Comparison of ENCODE assay signal across 8 cellular contexts in the genomic region with DNA sequence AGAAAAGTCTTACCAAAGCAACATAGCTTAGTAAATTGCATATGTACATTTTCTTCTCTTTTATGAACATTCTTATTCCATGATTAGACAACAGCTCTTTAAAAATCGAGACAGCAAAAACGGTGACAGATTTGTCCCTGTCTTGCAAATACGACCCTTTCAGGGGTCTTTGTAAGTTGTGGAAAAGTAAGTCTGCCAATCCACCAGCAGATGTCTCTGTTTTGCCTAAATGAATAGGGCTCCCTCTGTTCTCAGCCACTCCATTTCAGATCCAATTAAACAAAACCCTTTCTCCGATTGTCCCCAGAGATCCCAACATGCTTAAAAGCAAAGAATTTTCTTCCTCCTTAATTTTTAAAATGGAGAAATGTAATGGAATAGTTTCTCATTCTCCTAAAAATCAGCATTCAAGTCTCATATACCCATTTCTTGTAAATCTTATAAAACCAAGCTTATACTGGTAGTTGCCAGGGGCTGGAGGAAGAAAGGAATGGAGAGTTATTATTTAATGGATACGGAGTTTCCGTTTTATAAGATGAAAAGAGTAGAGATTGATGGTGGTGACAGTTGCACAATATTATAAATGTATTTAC.
A peak's percentile ranks its signal among the peaks of the same experiment; 100 is the strongest.
DNase-seq lines count a peak whose midpoint lies in the region; ATAC-seq and TF ChIP-seq lines count a peak whose summit lies in the region.

No MANE protein-coding gene starts in this region.

- peak; percentile 56 for DNase-seq in NOMO-1 treated with DMSO at 0.1 percent for 48 hours (lab: John Stamatoyannopoulos, UW; ENCODE audit: unreplicated experiment)
- no peak for DNase-seq in NOMO-1 treated with dmso at 0.1 percent for 144 hours (lab: John Stamatoyannopoulos, UW; ENCODE audit: unreplicated experiment)
- DNase-seq in HuH-7.5 (ENCODE audit: low spot score) = peak; percentile 47
- DNase-seq in cardiac fibroblast (ENCODE audit: low read depth in 2 of 2) = peak; percentile 79 to 82
- no peak for DNase-seq in left colon
- no peak for DNase-seq in thyroid gland

- peak; percentile 98 for TF ChIP-seq CTCF in OCI-LY1 (IDR thresholded peaks at IDR 0.05; ENCODE audit: low read length)
- peak; percentile 72 for TF ChIP-seq CTCF in cardiac fibroblast (IDR thresholded peaks at IDR 0.05; ENCODE audit: low read depth, low read length)
- peak; percentile 18 to 76 (median 52) for TF ChIP-seq CTCF in thyroid gland (IDR thresholded peaks at IDR 0.05)

- TF ChIP-seq POLR2A in thyroid gland (IDR thresholded peaks at IDR 0.05) = no peak

- 7 to 13% methylated on average over 6 of the region's 6 CpGs for whole genome bisulfite sequencing in thyroid gland, 2 donors

- H3K4me2 ChIP-seq in OCI-LY1 (ENCODE audit: low read length) = peak overlapping the region; percentile 19; the same call in 1 of the 2 replicates

- H3F3A ChIP-seq in OCI-LY1 (ENCODE audit: insufficient read depth, low read length) = no peaks in the 10 kb centered on the region

- H3K27me3 ChIP-seq in OCI-LY1 (ENCODE audit: insufficient read depth, low read length) (no peaks in the 10 kb centered on the region), thyroid gland (no peaks in the 10 kb centered on the region)

- H3K4me1 ChIP-seq in OCI-LY1 (ENCODE audit: insufficient read depth, low read length, severe bottlenecking) (peaks cover 26% of the 10 kb centered on the region), thyroid gland (no peaks in the 10 kb centered on the region)

- intact Hi-C loops in left colon (cut with DNase I, micrococcal nuclease) = loop anchor here in 1 of 2 donors (10.0 kb wide), 1 partner anchor 104 kb away; no protein-coding TSS in a partner anchor
- intact Hi-C loops in thyroid gland (cut with DNase I) = no loop called here

- no peaks in the 10 kb centered on the region for H4K20me1 ChIP-seq in OCI-LY1 (ENCODE audit: insufficient read depth, low read length)

- no peak overlapping the region; the same call in 1 of the 2 replicates for H3K9ac ChIP-seq in OCI-LY1 (ENCODE audit: low read length)

- H3K27ac ChIP-seq in OCI-LY1 (ENCODE audit: low read depth, low read length, poor library complexity, severe bottlenecking) (no peak overlapping the region), thyroid gland (no peak overlapping the region)

- peak overlapping the region; percentile 5; the same call in 1 of the 2 replicates for H2AFZ ChIP-seq in OCI-LY1 (ENCODE audit: low read length)

- H3K9me2 ChIP-seq in OCI-LY1 (ENCODE audit: low read depth, low read length) = no peaks in the 10 kb centered on the region

- no peaks in the 10 kb centered on the region for H3K79me2 ChIP-seq in OCI-LY1 (ENCODE audit: insufficient read depth, low read length)

- H3K9me3 ChIP-seq in OCI-LY1 (ENCODE audit: low read length) = no peaks in the 10 kb centered on the region
- H3K9me3 ChIP-seq in thyroid gland = no peaks in the 10 kb centered on the region

- peak; percentile 82 for ATAC-seq in left colon
- no peak for ATAC-seq in HG02840 (IDR thresholded peaks at IDR 0.05; ENCODE audit: low FRiP score, unreplicated experiment)

- no peak overlapping the region for H3K4me3 ChIP-seq in OCI-LY1 (ENCODE audit: low read depth, low read length, poor library complexity, severe bottlenecking)
- H3K4me3 ChIP-seq in cardiac fibroblast (replicated peaks in 1 of 2; ENCODE audit: low read depth in 2 of 2, low read length in 2 of 2) = no peak overlapping the region
- H3K4me3 ChIP-seq in thyroid gland (replicated peaks in 1 of 3) = no peak overlapping the region

- no peaks in the 10 kb centered on the region for H3K36me3 ChIP-seq in OCI-LY1 (ENCODE audit: insufficient read depth, low read length)
- no peaks in the 10 kb centered on the region for H3K36me3 ChIP-seq in thyroid gland

Comparison
In these comparisons a context has a peak if more than half of its experiments do, and no peak if none do; other contexts are left out.
1. DNase-seq: peak in NOMO-1 treated with DMSO at 0.1 percent for 48 hours (single experiment), HuH-7.5 (single experiment) and cardiac fibroblast (2 of 2); none in NOMO-1 treated with dmso at 0.1 percent for 144 hours (single experiment), left colon (0 of 2) and thyroid gland (0 of 2).
2. Peak in every context shown above with its lines, with median percentiles within 50 percentile points of each other: CTCF ChIP-seq.